Comparison of ENCODE assay signal across 8 cellular contexts in genomic region chr2:78521938-78522337, GRCh38.
"Had no signal": no experiment of that assay in that cellular context is flagged by ENCODE, and none has a peak within 500 bp of the region (broad histone marks: within the 10 kb centered on the region; RNA-seq: fewer than 3 reads in every experiment).

No MANE protein-coding gene starts in this region.

- H3K27ac ChIP-seq: GM23248 had no signal

- H3K4me3 ChIP-seq: GM23248, HAP-1 had no signal

- H3K4me1 ChIP-seq: HAP-1 had no signal

- H3K36me3 ChIP-seq: HAP-1 had no signal

- ATAC-seq: HCT116 had no signal

- H3K9me3 ChIP-seq: HAP-1 had no signal

- H3K27ac Mint-ChIP-seq: HFFc6 had no signal

- DNase-seq: GM23248, GOT3, H7, HFFc6, IMR-90, KBM-7 had no signal

- H3K4me3 Mint-ChIP-seq: HFFc6 had no signal
